ENCODE assay signal across 1 cellular context in genomic region chr3:109132801-109133473, GRCh38.
TF ChIP-seq lines count a peak whose summit lies in the region.

No MANE protein-coding gene starts in this region.

TF ChIP-seq in SK-N-SH, 30 proteins besides CTCF, POLR2A, EP300 and RAD21 (continued from another document):
- TF ChIP-seq, protein P1, sequence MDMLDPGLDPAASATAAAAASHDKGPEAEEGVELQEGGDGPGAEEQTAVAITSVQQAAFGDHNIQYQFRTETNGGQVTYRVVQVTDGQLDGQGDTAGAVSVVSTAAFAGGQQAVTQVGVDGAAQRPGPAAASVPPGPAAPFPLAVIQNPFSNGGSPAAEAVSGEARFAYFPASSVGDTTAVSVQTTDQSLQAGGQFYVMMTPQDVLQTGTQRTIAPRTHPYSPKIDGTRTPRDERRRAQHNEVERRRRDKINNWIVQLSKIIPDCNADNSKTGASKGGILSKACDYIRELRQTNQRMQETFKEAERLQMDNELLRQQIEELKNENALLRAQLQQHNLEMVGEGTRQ (IDR thresholded peaks at IDR 0.05; ENCODE audit: borderline replicate concordance, low read depth, low read length) = no peak
- TF ChIP-seq NRF1 (IDR thresholded peaks at IDR 0.05; ENCODE audit: low read depth, low read length) (no peak), EZH2phosphoT487 (IDR thresholded peaks at IDR 0.05; ENCODE audit: borderline replicate concordance, low read depth) (no peak), RCOR1 (IDR thresholded peaks at IDR 0.05; ENCODE audit: low read length) (no peak)
